In the genomic region with DNA sequence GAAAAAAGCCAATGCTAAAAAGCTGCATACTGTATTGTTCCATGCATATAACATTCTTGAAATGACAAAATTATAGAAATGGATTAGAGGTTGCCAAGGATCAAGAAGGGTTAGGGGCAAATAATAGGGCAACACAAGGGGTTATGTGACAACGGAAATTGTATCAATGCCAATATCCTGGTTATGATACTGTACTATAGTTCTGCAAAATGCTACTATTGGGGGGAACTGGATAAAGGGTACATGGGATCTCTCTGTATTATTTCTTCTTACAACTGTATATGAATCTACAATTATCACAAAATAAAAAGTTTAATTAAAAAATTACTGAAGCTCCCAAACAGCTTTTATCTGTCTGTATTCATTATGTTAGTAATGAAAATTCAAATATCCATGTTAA, we compare ENCODE assay signal across 25 cellular contexts.
"Had no signal": no experiment of that assay in that cellular context is flagged by ENCODE, and none has a peak within 500 bp of the region (broad histone marks: within the 10 kb centered on the region; RNA-seq: fewer than 3 reads in every experiment).

No MANE protein-coding gene starts in this region.

- H3K27me3 ChIP-seq: colonic mucosa, dorsolateral prefrontal cortex, esophagus muscularis mucosa, esophagus squamous epithelium, foreskin keratinocyte, gastrocnemius medialis, gastroesophageal sphincter, heart left ventricle, heart right ventricle had no signal

- ATAC-seq: effector memory CD8-positive, alpha-beta T cell; esophagus mucosa; foreskin keratinocyte; gastrocnemius medialis; gastroesophageal sphincter; heart left ventricle; heart right ventricle had no signal

- DNase-seq: colonic mucosa; cortex of kidney; dermis blood vessel endothelial cell; dorsolateral prefrontal cortex; effector CD4-positive, alpha-beta T cell; effector CD8-positive, alpha-beta T cell; effector memory CD4-positive, alpha-beta T cell; effector memory CD8-positive, alpha-beta T cell; endodermal cell; erythroblast; esophagus squamous epithelium; foreskin fibroblast; foreskin keratinocyte; foreskin melanocyte; gastrocnemius medialis; glutamatergic neuron; head of caudate nucleus; heart left ventricle; heart right ventricle had no signal

- H3K9me3 ChIP-seq: colonic mucosa, esophagus muscularis mucosa, esophagus squamous epithelium, gastrocnemius medialis, gastroesophageal sphincter had no signal

- H3K4me3 ChIP-seq: colonic mucosa, coronary artery, dorsolateral prefrontal cortex, esophagus muscularis mucosa, esophagus squamous epithelium, gastrocnemius medialis, gastroesophageal sphincter, heart left ventricle, heart right ventricle had no signal

- H3K27ac ChIP-seq: colonic mucosa, coronary artery, dorsolateral prefrontal cortex, epithelial cell of prostate, esophagus muscularis mucosa, esophagus squamous epithelium, foreskin keratinocyte, gastrocnemius medialis, gastroesophageal sphincter, heart left ventricle, heart right ventricle had no signal

- FAIRE-seq: endothelial cell of umbilical vein had no signal

- H3K36me3 ChIP-seq: colonic mucosa, esophagus muscularis mucosa, esophagus squamous epithelium, gastrocnemius medialis, gastroesophageal sphincter, heart left ventricle, heart right ventricle had no signal
